9 cellular contexts compared by ENCODE assay signal in the genomic region with DNA sequence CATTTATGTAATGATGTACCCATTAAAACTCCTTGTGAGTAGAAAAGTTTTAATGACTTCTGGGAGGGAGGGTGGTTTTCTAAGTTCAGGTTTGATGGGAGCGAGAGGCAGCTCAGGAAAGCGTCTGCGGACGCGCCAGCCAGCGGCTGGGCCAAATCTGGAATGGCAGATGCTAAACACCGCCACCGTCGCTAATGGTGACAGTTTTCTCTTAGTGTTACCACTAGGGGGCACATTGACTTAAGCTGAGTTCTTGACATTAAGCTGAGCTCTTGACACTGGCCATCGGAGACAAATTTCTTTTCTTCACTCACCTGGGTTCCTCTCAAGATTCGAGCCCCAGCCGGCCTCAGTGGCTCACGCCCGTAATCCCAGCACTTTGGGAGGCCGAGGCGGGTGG. TPM values are rescaled to one million over a fixed set of nuclear protein-coding genes. Genes with fewer than 3 reads are reported as not detected.
DNase-seq lines count a peak whose midpoint lies in the region; ATAC-seq, FAIRE-seq and TF ChIP-seq lines count a peak whose summit lies in the region.
"Had no signal": no experiment of that assay in that cellular context is flagged by ENCODE, and none has a peak within 500 bp of the region (broad histone marks: within the 10 kb centered on the region; RNA-seq: fewer than 3 reads in every experiment).

No MANE protein-coding gene starts in this region.

- intact Hi-C loops in mucosa of descending colon (cut with DNase I, micrococcal nuclease) = no loop called here

- H3K4me3 ChIP-seq in bronchial epithelial cell (ENCODE audit: low read depth, low read length) = no peak overlapping the region
- no peak overlapping the region for H3K4me3 ChIP-seq in mucosa of descending colon

- peak; percentile 3 to 73 (median 22) for DNase-seq in NCI-H1417 (lab: John Stamatoyannopoulos, UW)
- no peak for DNase-seq in NCI-H1417 treated with DMSO at 0.1 percent for 48 hours (lab: John Stamatoyannopoulos, UW)
- peak; percentile 26 for DNase-seq in MV-4-11 (lab: John Stamatoyannopoulos, UW)
- DNase-seq in bronchial epithelial cell (ENCODE audit: low read depth) = peak; percentile 15
- peak in 2 of 3 donors; percentile 19 to 27 for DNase-seq in mucosa of descending colon
- DNase-seq in NCI-H1092 (lab: John Stamatoyannopoulos, UW) = no peak
- no peak for DNase-seq in activated CD8-positive, alpha-beta memory T cell treated with anti-CD3 and anti-CD28 coated beads for 24 hours
- no peak for DNase-seq in GOT3 (lab: John Stamatoyannopoulos, UW)

- H3K27me3 ChIP-seq in bronchial epithelial cell (ENCODE audit: control insufficient read depth, insufficient read depth, low read length) = no peaks in the 10 kb centered on the region
- H3K27me3 ChIP-seq: neutrophil had no signal

- H3K4me1 ChIP-seq in mucosa of descending colon (ENCODE audit: low read depth) = no peaks in the 10 kb centered on the region

- peaks cover 2% of the 10 kb centered on the region for H3K36me3 ChIP-seq in bronchial epithelial cell (ENCODE audit: control insufficient read depth, insufficient read depth, low read length)
- H3K36me3 ChIP-seq in mucosa of descending colon (ENCODE audit: low read depth) = peaks cover 7% of the 10 kb centered on the region

- FAIRE-seq in bronchial epithelial cell (lab: Jason Lieb, UNC) = no peak

- peak; percentile 54 for ATAC-seq in mucosa of descending colon

- H3K9me3 ChIP-seq in mucosa of descending colon = no peaks in the 10 kb centered on the region
- H3K9me3 ChIP-seq: neutrophil had no signal

- TF ChIP-seq CTCF in bronchial epithelial cell (IDR thresholded peaks at IDR 0.05; ENCODE audit: insufficient read depth, low read length, severe bottlenecking) (peak; percentile 54), mucosa of descending colon (IDR thresholded peaks at IDR 0.05) (no peak)

RNA-seq across cellular contexts. Expression of a gene that starts 6.7 kb away (rescaled TPM):
- total RNA-seq in bronchial epithelial cell = 1.6 and 2.0 TPM in 2 replicates
- total RNA-seq in mucosa of descending colon = 10 to 100 TPM in 1 of 3 donors, 1 to 10 TPM in 2; 7.4 to 14.5 (median 7.8) TPM

RNA-seq across cellular contexts. Expression of a gene that starts 33.6 kb away (rescaled TPM):
- total RNA-seq in bronchial epithelial cell (7.6 and 9.0 TPM in 2 replicates), mucosa of descending colon (10 to 100 TPM; 13.9 to 27.8 (median 19.0) TPM)

RNA-seq across cellular contexts. Expression of a gene that starts 34.1 kb away (rescaled TPM):
- total RNA-seq in bronchial epithelial cell (15.0 and 31.3 TPM in 2 replicates), mucosa of descending colon (10 to 100 TPM in 2 of 3 donors, 1 to 10 TPM in 1; 9.6 to 13.4 (median 13.1) TPM)

RNA-seq across cellular contexts. Expression of a gene that starts 44.9 kb away (rescaled TPM):
- total RNA-seq in bronchial epithelial cell (0.79 and 1.2 TPM in 2 replicates), mucosa of descending colon (10 to 100 TPM in 1 of 3 donors, 1 to 10 TPM in 2; 7.7 to 17.8 (median 8.6) TPM)

Comparison
In these comparisons a context has a peak if more than half of its experiments do, and no peak if none do; other contexts are left out.
1. DNase-seq: peak in NCI-H1417 (3 of 3), MV-4-11 (single experiment), bronchial epithelial cell (single experiment) and mucosa of descending colon (2 of 3); none in NCI-H1417 treated with DMSO at 0.1 percent for 48 hours (single experiment), NCI-H1092 (single experiment), activated CD8-positive, alpha-beta memory T cell treated with anti-CD3 and anti-CD28 coated beads for 24 hours (single experiment) and GOT3 (single experiment).